ENCODE assay signal across 18 cellular contexts in the genomic region with DNA sequence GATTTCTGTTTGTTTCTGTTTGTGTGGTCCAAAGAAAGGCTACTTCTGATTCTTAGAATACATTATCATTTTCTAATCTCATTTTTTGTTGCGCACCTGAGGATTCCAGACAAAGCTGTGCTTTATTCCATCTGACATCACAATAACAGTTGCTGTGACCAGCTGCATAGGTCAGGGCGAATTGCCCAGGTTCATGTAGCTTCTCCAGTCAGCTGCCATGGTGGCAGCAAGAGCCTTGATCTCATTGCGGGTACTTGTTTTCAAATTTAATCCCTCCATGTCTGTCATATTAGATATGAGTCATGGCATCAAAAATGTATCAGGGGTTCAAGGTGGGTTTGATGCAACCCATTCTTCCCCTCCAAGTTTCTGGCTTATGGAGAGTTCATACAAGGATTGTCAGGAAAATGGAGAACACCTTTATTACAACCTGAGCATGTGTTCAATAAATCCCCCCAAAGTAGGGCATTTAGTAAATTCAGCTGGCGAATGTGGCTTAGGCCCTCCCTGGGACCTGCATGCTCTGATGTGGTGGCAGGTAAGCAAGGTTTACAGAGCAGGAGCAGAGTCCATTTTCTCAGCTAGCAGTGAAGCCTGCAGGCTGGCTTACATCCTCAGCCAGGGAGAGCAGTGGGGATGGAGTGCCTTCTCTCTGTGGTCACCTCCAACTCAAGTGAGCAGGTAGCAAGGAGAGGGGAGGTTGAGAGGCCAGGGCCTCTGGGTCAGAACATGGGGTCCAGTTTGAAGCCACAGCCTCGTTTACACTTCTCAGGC. TPM values are rescaled to one million over a fixed set of nuclear protein-coding genes. Genes with fewer than 3 reads are reported as not detected.
DNase-seq lines count a peak whose midpoint lies in the region; ATAC-seq and TF ChIP-seq lines count a peak whose summit lies in the region.
"Had no signal": no experiment of that assay in that cellular context is flagged by ENCODE, and none has a peak within 500 bp of the region (broad histone marks: within the 10 kb centered on the region; RNA-seq: fewer than 3 reads in every experiment).

No MANE protein-coding gene starts in this region.

- H3K9me3 Mint-ChIP-seq in brain: no peaks in the 10 kb centered on the region
- H3K9me3 Mint-ChIP-seq in stimulated activated memory B cell treated with anti-CD40 and anti-IgM and Interleukin-4, amounts not matched to agents 10 μg/mL and 1 μg/mL and 100 μg/mL, for 72 hours: no peaks in the 10 kb centered on the region

- peaks cover 35% of the 10 kb centered on the region for H3K4me1 Mint-ChIP-seq in brain
- H3K4me1 Mint-ChIP-seq in stimulated activated memory B cell treated with anti-CD40 and anti-IgM and Interleukin-4, amounts not matched to agents 10 μg/mL and 1 μg/mL and 100 μg/mL, for 72 hours: peaks cover 11% of the 10 kb centered on the region

- H3K27me3 Mint-ChIP-seq in brain: peaks cover 2% of the 10 kb centered on the region
- no peaks in the 10 kb centered on the region for H3K27me3 Mint-ChIP-seq in stimulated activated memory B cell treated with anti-CD40 and anti-IgM and Interleukin-4, amounts not matched to agents 10 μg/mL and 1 μg/mL and 100 μg/mL, for 72 hours

- H3K36me3 Mint-ChIP-seq in brain: peaks cover 2% of the 10 kb centered on the region
- H3K36me3 Mint-ChIP-seq in stimulated activated memory B cell treated with anti-CD40 and anti-IgM and Interleukin-4, amounts not matched to agents 10 μg/mL and 1 μg/mL and 100 μg/mL, for 72 hours: no peaks in the 10 kb centered on the region

- TF ChIP-seq CTCF in brain (conservative IDR thresholded peaks at IDR 0.05) (no peak), psoas muscle (IDR thresholded peaks at IDR 0.05) (no peak)

- H3K27ac Mint-ChIP-seq in brain: peak overlapping the region in 3 of 5 experiments; percentile 29 to 51 (median 49)
- no peak overlapping the region for H3K27ac Mint-ChIP-seq in stimulated activated memory B cell treated with anti-CD40 and anti-IgM and Interleukin-4, amounts not matched to agents 10 μg/mL and 1 μg/mL and 100 μg/mL, for 72 hours

- H3K4me1 ChIP-seq in psoas muscle: peaks cover 14% of the 10 kb centered on the region

- H3K4me3 Mint-ChIP-seq in brain: no peak overlapping the region
- H3K4me3 Mint-ChIP-seq in stimulated activated memory B cell treated with anti-CD40 and anti-IgM and Interleukin-4, amounts not matched to agents 10 μg/mL and 1 μg/mL and 100 μg/mL, for 72 hours: no peak overlapping the region

- H3K4me3 ChIP-seq in psoas muscle: no peak overlapping the region
- H3K4me3 ChIP-seq: GM23248 had no signal

- H3K27me3 ChIP-seq in psoas muscle (ENCODE audit: insufficient read depth in 3 of 3, low read length in 2 of 3): no peaks in the 10 kb centered on the region

- WGBS in psoas muscle, 3 donors: 53 to 58% (median 54%) methylated on average over 5 of the region's 5 CpGs

- no peaks in the 10 kb centered on the region for H3K9me3 ChIP-seq in psoas muscle

- peak; percentile 23 for ATAC-seq in left lobe of liver
- peak; percentile 54 to 73 (median 66) for ATAC-seq in psoas muscle
- ATAC-seq in stimulated activated memory B cell treated with anti-CD40 and anti-IgM and Interleukin-4, amounts not matched to agents 10 μg/mL and 1 μg/mL and 100 μg/mL, for 72 hours: no peak
- ATAC-seq: Right ventricle myocardium inferior had no signal

- H3K36me3 ChIP-seq in psoas muscle (ENCODE audit: insufficient read depth in 1 of 2, low read depth in 1 of 2): peaks cover 0 to 20% of the 10 kb centered on the region in 2 donors

- H3K27ac ChIP-seq in psoas muscle: peak overlapping the region; percentile 74

- intact Hi-C loops in psoas muscle (cut with DNase I): loop anchor here (10.0 kb wide), 2 partner anchors 117 to 767 kb away; partner anchors contain the start of genes NR4A3 (in 1 of the 2) and TMEFF1 (in 1 of the 2)

- DNase-seq in left lobe of liver (ENCODE audit: low spot score): no peak
- DNase-seq in psoas muscle: no peak
- DNase-seq in germinal center (ENCODE audit: low spot score): no peak
- DNase-seq in NCI-H1092 (lab: John Stamatoyannopoulos, UW): no peak
- no peak for DNase-seq in NCI-H1092 treated with DMSO at 0.1 percent for 48 hours (lab: John Stamatoyannopoulos, UW)
- DNase-seq: ACHN; C1 segment of cervical spinal cord; DMS79; GM23248; MM.1S; NCI-H1105; NCI-H2081; NCI-H446 treated with DMSO at 0.1 percent for 48 hours; NCI-H69; NK-92 treated with Interleukin-12 subunit alpha and Interleukin-12 subunit beta, amount 100 ng/mL, for 24 hours had no signal

RNA-seq across cellular contexts. Expression of gene CAVIN4, which starts 13.9 kb away (rescaled TPM):
- polyA plus RNA-seq in brain (ENCODE audit: insufficient read depth, low read depth, low replicate concordance): 3.9 TPM
- total RNA-seq in left lobe of liver: 0.13 TPM
- 100 to 1,000 TPM in 1 of 4 donors, 10 to 100 TPM in 3; 68.6 to 230 (median 86.9) TPM for total RNA-seq in psoas muscle
- polyA plus RNA-seq in psoas muscle: 10 to 100 TPM in 2 of 3 donors, 1 to 10 TPM in 1; 3.5 to 59.2 (median 25.6) TPM

Comparison
In these comparisons a context has a peak if more than half of its experiments do, and no peak if none do; other contexts are left out.
1. RNA of gene CAVIN4, which starts 13.9 kb away (total RNA-seq): 68.6 to 230 TPM in psoas muscle; 0.13 TPM in left lobe of liver (single experiment); every median in the first group is over 10 times any median in the second.